1 cellular context compared by ENCODE assay signal in the genomic region with DNA sequence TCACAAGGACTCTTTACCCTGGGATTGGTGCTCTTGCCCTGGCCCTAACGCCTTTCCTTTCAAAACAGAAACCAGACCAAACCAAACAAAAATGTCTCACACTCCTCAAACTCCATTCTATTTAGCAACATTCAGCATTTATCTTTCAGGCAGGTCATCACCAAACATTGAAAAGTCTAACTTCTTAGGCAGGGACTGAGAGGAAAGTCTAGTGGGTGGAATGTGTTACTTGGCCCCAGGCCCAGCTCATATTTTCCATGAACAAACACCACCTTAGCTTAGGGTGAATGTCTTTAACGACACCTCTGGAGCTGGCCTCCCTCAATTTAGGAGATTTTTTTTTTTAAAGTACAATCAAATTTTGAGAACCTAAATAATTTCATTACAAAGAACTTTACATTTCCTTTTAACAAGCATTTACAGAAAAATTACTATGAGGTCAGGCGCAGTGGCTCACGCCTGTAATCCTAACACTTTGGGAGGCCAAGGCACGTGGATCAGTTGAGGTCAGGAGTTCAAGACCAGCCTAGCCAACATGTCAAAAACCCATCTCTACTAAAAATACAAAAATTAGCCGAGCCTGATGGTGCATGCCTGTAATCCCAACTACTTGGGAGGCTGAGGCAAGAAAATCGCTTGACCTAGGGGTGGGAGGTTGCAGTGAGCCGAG.
TF ChIP-seq lines count a peak whose summit lies in the region.

No MANE protein-coding gene starts in this region.

TF ChIP-seq in HepG2, 621 proteins besides CTCF, POLR2A, EP300 and RAD21 (continued from another document):
- TF ChIP-seq, protein P1, sequence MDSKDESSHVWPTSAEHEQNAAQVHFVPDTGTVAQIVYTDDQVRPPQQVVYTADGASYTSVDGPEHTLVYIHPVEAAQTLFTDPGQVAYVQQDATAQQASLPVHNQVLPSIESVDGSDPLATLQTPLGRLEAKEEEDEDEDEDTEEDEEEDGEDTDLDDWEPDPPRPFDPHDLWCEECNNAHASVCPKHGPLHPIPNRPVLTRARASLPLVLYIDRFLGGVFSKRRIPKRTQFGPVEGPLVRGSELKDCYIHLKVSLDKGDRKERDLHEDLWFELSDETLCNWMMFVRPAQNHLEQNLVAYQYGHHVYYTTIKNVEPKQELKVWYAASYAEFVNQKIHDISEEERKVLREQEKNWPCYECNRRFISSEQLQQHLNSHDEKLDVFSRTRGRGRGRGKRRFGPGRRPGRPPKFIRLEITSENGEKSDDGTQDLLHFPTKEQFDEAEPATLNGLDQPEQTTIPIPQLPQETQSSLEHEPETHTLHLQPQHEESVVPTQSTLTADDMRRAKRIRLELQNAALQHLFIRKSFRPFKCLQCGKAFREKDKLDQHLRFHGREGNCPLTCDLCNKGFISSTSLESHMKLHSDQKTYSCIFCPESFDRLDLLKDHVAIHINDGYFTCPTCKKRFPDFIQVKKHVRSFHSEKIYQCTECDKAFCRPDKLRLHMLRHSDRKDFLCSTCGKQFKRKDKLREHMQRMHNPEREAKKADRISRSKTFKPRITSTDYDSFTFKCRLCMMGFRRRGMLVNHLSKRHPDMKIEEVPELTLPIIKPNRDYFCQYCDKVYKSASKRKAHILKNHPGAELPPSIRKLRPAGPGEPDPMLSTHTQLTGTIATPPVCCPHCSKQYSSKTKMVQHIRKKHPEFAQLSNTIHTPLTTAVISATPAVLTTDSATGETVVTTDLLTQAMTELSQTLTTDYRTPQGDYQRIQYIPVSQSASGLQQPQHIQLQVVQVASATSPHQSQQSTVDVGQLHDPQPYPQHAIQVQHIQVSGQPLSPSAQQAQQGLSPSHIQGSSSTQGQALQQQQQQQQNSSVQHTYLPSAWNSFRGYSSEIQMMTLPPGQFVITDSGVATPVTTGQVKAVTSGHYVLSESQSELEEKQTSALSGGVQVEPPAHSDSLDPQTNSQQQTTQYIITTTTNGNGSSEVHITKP (CRISPR knock-in tag; IDR thresholded peaks at IDR 0.05; ENCODE audit: low read depth) = peak; percentile 44; the same call in 1 of the 2 replicates
- TF ChIP-seq MEIS2 (CRISPR knock-in tag; IDR thresholded peaks at IDR 0.05) (0 out of 2 replicates have a peak, but pooled peaks have one; percentile 29), CREM (IDR thresholded peaks at IDR 0.05) (peak; percentile 37; the same call in 1 of the 2 replicates), CREM (CRISPR knock-in tag; IDR thresholded peaks at IDR 0.05) (no peak), ZNF761 (CRISPR knock-in tag; conservative IDR thresholded peaks at IDR 0.05) (no peak), ZNF614 (CRISPR knock-in tag; IDR thresholded peaks at IDR 0.05; ENCODE audit: borderline replicate concordance) (0 out of 2 replicates have a peak, but pooled peaks have one; percentile 32), ZNF607 (CRISPR knock-in tag; IDR thresholded peaks at IDR 0.05; ENCODE audit: borderline replicate concordance) (no peak), HNF4G (IDR thresholded peaks at IDR 0.05; ENCODE audit: borderline replicate concordance, low read depth, low read length) (no peak), HNF4G (CRISPR knock-in tag; IDR thresholded peaks at IDR 0.05; ENCODE audit: borderline replicate concordance, low read depth) (no peak), FOSL1 (CRISPR knock-in tag; IDR thresholded peaks at IDR 0.05; ENCODE audit: borderline replicate concordance) (no peak), ZNF891 (CRISPR knock-in tag; IDR thresholded peaks at IDR 0.05) (no peak), U2AF1 (optimal IDR thresholded peaks at IDR 0.05; ENCODE audit: low read depth, low read length) (no peak), HMG20A (CRISPR knock-in tag; IDR thresholded peaks at IDR 0.05; ENCODE audit: borderline replicate concordance) (peak; percentile 59; the same call in 1 of the 2 replicates), BCL6 (CRISPR knock-in tag; IDR thresholded peaks at IDR 0.05) (peak; percentile 80), RARA (CRISPR knock-in tag; IDR thresholded peaks at IDR 0.05) (peak; percentile 33; the same call in 1 of the 2 replicates), POLR2G (IDR thresholded peaks at IDR 0.05; ENCODE audit: low read depth, low read length) (no peak), POGZ (CRISPR knock-in tag; IDR thresholded peaks at IDR 0.05) (no peak), REPIN1 (CRISPR knock-in tag; IDR thresholded peaks at IDR 0.05; ENCODE audit: borderline replicate concordance, low read depth) (peak; percentile 40; the same call in 1 of the 2 replicates), SOX6 (IDR thresholded peaks at IDR 0.05) (no peak), SOX6 (CRISPR knock-in tag; IDR thresholded peaks at IDR 0.05) (peak; percentile 71), SIX1 (CRISPR knock-in tag; IDR thresholded peaks at IDR 0.05; ENCODE audit: borderline replicate concordance) (0 out of 2 replicates have a peak, but pooled peaks have one; percentile 16), MED1 (CRISPR knock-in tag; IDR thresholded peaks at IDR 0.05) (peak; percentile 58; the same call in 1 of the 2 replicates), ZNF430 (CRISPR knock-in tag; IDR thresholded peaks at IDR 0.05) (no peak)
- TF ChIP-seq, protein P2, sequence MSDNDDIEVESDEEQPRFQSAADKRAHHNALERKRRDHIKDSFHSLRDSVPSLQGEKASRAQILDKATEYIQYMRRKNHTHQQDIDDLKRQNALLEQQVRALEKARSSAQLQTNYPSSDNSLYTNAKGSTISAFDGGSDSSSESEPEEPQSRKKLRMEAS (IDR thresholded peaks at IDR 0.05) = peak; percentile 28
